Comparison of ENCODE assay signal across 23 cellular contexts in genomic region chr2:18836436-18836835, GRCh38.
DNase-seq lines count a peak whose midpoint lies in the region; ATAC-seq and TF ChIP-seq lines count a peak whose summit lies in the region.
"Had no signal": no experiment of that assay in that cellular context is flagged by ENCODE, and none has a peak within 500 bp of the region (broad histone marks: within the 10 kb centered on the region; RNA-seq: fewer than 3 reads in every experiment).

No MANE protein-coding gene starts in this region.

- DNase-seq in NCI-H1092 treated with DMSO at 0.1 percent for 48 hours (lab: John Stamatoyannopoulos, UW) (peak; percentile 5), NCI-H1092 (lab: John Stamatoyannopoulos, UW) (no peak), COLO829 (ENCODE audit: low spot score) (peak; percentile 9), SK-MEL-5 (ENCODE audit: low read depth, low spot score) (peak; percentile 39), islet precursor cell (peak; percentile 65), GM10266 (ENCODE audit: extremely low spot score) (no peak), NCI-H2171 (lab: John Stamatoyannopoulos, UW) (no peak)
- DNase-seq: 8988T; ACHN; BE2C; Calu3; CD8-positive, alpha-beta memory T cell; GOT3; HCEC 1CT; Karpas-422; NCI-H1105; NCI-H1436 treated with DMSO at 0.1 percent for 48 hours; NCI-H187 treated with DMSO at 0.1 percent for 48 hours; NCI-H345; NCI-H510A treated with DMSO at 0.1 percent for 48 hours; SHP77 had no signal

- TF ChIP-seq CTCF in GM10266 (IDR thresholded peaks at IDR 0.05; ENCODE audit: control insufficient read depth, insufficient read depth, low read depth, missing control alignments) = no peak

- no peak for ATAC-seq in HG02970 (IDR thresholded peaks at IDR 0.05; ENCODE audit: low FRiP score, unreplicated experiment)
- ATAC-seq: Panc1 had no signal

- in situ Hi-C loops in SK-MEL-5 (cut with HindIII; ENCODE audit: low pct_unique_long_range_greater_than_20kb, low sequenced_read_pairs) = no loop called here

Comparison
In these comparisons a context has a peak if more than half of its experiments do, and no peak if none do; other contexts are left out.
1. DNase-seq: peak in NCI-H1092 treated with DMSO at 0.1 percent for 48 hours (single experiment), COLO829 (single experiment), SK-MEL-5 (single experiment) and islet precursor cell (single experiment); none in NCI-H1092 (single experiment), GM10266 (single experiment) and NCI-H2171 (single experiment).